8 cellular contexts compared by ENCODE assay signal in genomic region chr15:52018693-52019393, GRCh38. TPM values are rescaled to one million over a fixed set of nuclear protein-coding genes. Genes with fewer than 3 reads are reported as not detected.
DNase-seq lines count a peak whose midpoint lies in the region; ATAC-seq and TF ChIP-seq lines count a peak whose summit lies in the region.

Gene MAPK6, plus strand, starts transcription at chr15:52019219. Its CDS starts 27,242 bp downstream, at chr15:52046461.

- H3K27me3 ChIP-seq in GM23248 (replicated peaks; ENCODE audit: insufficient read depth) (no peaks in the 10 kb centered on the region), RWPE2 (ENCODE audit: insufficient read depth, poor library complexity, severe bottlenecking) (no peaks in the 10 kb centered on the region), neural cell (ENCODE audit: insufficient read depth, low read depth, low read length) (no peaks in the 10 kb centered on the region)

- H3K4me2 ChIP-seq in GM23248 (ENCODE audit: unreplicated experiment) (peak within 1 kb of the TSS; percentile 100), neural cell (ENCODE audit: low read length) (peak within 1 kb of the TSS; percentile 65)

- H2AFZ ChIP-seq in GM23248 (peak within 1 kb of the TSS; percentile 58), neural cell (ENCODE audit: low read depth, low read length) (peak within 1 kb of the TSS; percentile 32)

- H3K9me3 Mint-ChIP-seq in stimulated activated naive CD8-positive, alpha-beta T cell treated with anti-CD3 and anti-CD28 coated beads, Interleukin-15, amount 100 ng/mL, for 72 hours, result no peaks in the 10 kb centered on the region

- H3K4me1 Mint-ChIP-seq in stimulated activated naive CD8-positive, alpha-beta T cell treated with anti-CD3 and anti-CD28 coated beads, Interleukin-15, amount 100 ng/mL, for 72 hours, result peaks cover 56% of the 10 kb centered on the region

- TF ChIP-seq RAD21 in neural cell (conservative IDR thresholded peaks at IDR 0.05), result peak; percentile 31

- in situ Hi-C loops in GM23248 (cut with MboI), result no loop called here

- peaks cover 11% of the 10 kb centered on the region for H3K27me3 Mint-ChIP-seq in stimulated activated naive CD8-positive, alpha-beta T cell treated with anti-CD3 and anti-CD28 coated beads, Interleukin-15, amount 100 ng/mL, for 72 hours

- H4K20me1 ChIP-seq in GM23248 (ENCODE audit: insufficient read depth) (no peaks in the 10 kb centered on the region; the same call in 1 of the 2 replicates), neural cell (ENCODE audit: insufficient read depth) (peaks cover 10% of the 10 kb centered on the region)

- H3F3A ChIP-seq in GM23248 (ENCODE audit: insufficient read depth) (peaks cover 36% of the 10 kb centered on the region), neural cell (ENCODE audit: insufficient read depth, low read length, poor library complexity, severe bottlenecking) (no peaks in the 10 kb centered on the region)

- H3K36me3 ChIP-seq in GM23248 (ENCODE audit: low read depth) (no peaks in the 10 kb centered on the region), RWPE2 (ENCODE audit: low read depth) (peaks cover 20% of the 10 kb centered on the region), neural cell (ENCODE audit: insufficient read depth, low read length) (no peaks in the 10 kb centered on the region)

- ATAC-seq in RWPE2 (ENCODE audit: low read depth), result peak; percentile 53
- ATAC-seq in stimulated activated naive CD8-positive, alpha-beta T cell treated with anti-CD3 and anti-CD28 coated beads, Interleukin-15, amount 100 ng/mL, for 72 hours, result peak; percentile 86

- H3K9me3 ChIP-seq in GM23248 (ENCODE audit: low read depth) (no peaks in the 10 kb centered on the region), RWPE2 (ENCODE audit: severe bottlenecking) (no peaks in the 10 kb centered on the region), neural cell (ENCODE audit: low read length) (no peaks in the 10 kb centered on the region)

- H3K9me2 ChIP-seq in GM23248 (ENCODE audit: insufficient read depth), result no peaks in the 10 kb centered on the region
- H3K9me2 ChIP-seq in neural cell (ENCODE audit: insufficient read depth, low read length), result no peaks in the 10 kb centered on the region

- peak within 1 kb of the TSS; percentile 96 to 98 for H3K4me3 Mint-ChIP-seq in stimulated activated naive CD8-positive, alpha-beta T cell treated with anti-CD3 and anti-CD28 coated beads, Interleukin-15, amount 100 ng/mL, for 72 hours

- H3K9ac ChIP-seq in GM23248 (peak within 1 kb of the TSS; percentile 100), neural cell (ENCODE audit: low read length) (peak within 1 kb of the TSS; percentile 81)

- DNase-seq in EH (ENCODE audit: low read depth), result peak; percentile 92
- peak; percentile 97 for DNase-seq in GM23248
- DNase-seq in Kasumi-1 (lab: John Stamatoyannopoulos, UW), result peak; percentile 83 to 86
- DNase-seq in RWPE2 (ENCODE audit: low spot score), result peak; percentile 93
- DNase-seq in activated effector memory CD4-positive, alpha-beta T cell treated with Interleukin-2 at 50 U/mL for 16 hours, result peak; percentile 91
- peak; percentile 91 for DNase-seq in fibroblast of the aortic adventitia (ENCODE audit: low read depth)
- DNase-seq in stimulated activated naive CD8-positive, alpha-beta T cell treated with anti-CD3 and anti-CD28 coated beads, Interleukin-15, amount 100 ng/mL, for 72 hours, result peak; percentile 94 to 96

- H3K27ac ChIP-seq in GM23248, result peak within 1 kb of the TSS; percentile 100
- peak within 1 kb of the TSS; percentile 92 for H3K27ac ChIP-seq in RWPE2 (ENCODE audit: poor library complexity, severe bottlenecking)
- peak within 1 kb of the TSS; percentile 84 for H3K27ac ChIP-seq in neural cell (ENCODE audit: low read length)

- H3K4me1 ChIP-seq in GM23248 (ENCODE audit: insufficient read depth) (peaks cover 21% of the 10 kb centered on the region), RWPE2 (ENCODE audit: insufficient read depth, poor library complexity, severe bottlenecking) (peaks cover 18% of the 10 kb centered on the region)

- H3K79me2 ChIP-seq in GM23248 (ENCODE audit: insufficient read depth) (peaks cover 40% of the 10 kb centered on the region), neural cell (replicated peaks; ENCODE audit: insufficient read depth, low read length) (peaks cover 32% of the 10 kb centered on the region)

- TF ChIP-seq EP300 in neural cell (conservative IDR thresholded peaks at IDR 0.05; ENCODE audit: poor library complexity, severe bottlenecking), result peak; percentile 65

- TF ChIP-seq CTCF in RWPE2 (IDR thresholded peaks at IDR 0.05; ENCODE audit: poor library complexity, severe bottlenecking) (no peak), fibroblast of the aortic adventitia (IDR thresholded peaks at IDR 0.05; ENCODE audit: insufficient read depth, low read length) (no peak), neural cell (IDR thresholded peaks at IDR 0.05; ENCODE audit: poor library complexity, severe bottlenecking) (peak; percentile 28)

- peak within 1 kb of the TSS; percentile 99 to 100 for H3K27ac Mint-ChIP-seq in stimulated activated naive CD8-positive, alpha-beta T cell treated with anti-CD3 and anti-CD28 coated beads, Interleukin-15, amount 100 ng/mL, for 72 hours

- H3K4me3 ChIP-seq in GM23248 (peak within 1 kb of the TSS; percentile 100), RWPE2 (ENCODE audit: severe bottlenecking) (peak within 1 kb of the TSS; percentile 75), fibroblast of the aortic adventitia (ENCODE audit: low read depth, low read length) (peak within 1 kb of the TSS; percentile 92), neural cell (ENCODE audit: low read length) (peak within 1 kb of the TSS; percentile 90)

- 5 to 8% methylated on average over 37 to 59 of the region's 59 CpGs for WGBS in GM23248 (ENCODE audit: low coverage in 1 of 2, low lambda C conversion rate in 2 of 2, missing lambda C conversion rate in 2 of 2), 2 experiments

TF ChIP-seq in neural cell, 6 proteins besides CTCF, POLR2A, EP300 and RAD21:
- TF ChIP-seq, protein P1, sequence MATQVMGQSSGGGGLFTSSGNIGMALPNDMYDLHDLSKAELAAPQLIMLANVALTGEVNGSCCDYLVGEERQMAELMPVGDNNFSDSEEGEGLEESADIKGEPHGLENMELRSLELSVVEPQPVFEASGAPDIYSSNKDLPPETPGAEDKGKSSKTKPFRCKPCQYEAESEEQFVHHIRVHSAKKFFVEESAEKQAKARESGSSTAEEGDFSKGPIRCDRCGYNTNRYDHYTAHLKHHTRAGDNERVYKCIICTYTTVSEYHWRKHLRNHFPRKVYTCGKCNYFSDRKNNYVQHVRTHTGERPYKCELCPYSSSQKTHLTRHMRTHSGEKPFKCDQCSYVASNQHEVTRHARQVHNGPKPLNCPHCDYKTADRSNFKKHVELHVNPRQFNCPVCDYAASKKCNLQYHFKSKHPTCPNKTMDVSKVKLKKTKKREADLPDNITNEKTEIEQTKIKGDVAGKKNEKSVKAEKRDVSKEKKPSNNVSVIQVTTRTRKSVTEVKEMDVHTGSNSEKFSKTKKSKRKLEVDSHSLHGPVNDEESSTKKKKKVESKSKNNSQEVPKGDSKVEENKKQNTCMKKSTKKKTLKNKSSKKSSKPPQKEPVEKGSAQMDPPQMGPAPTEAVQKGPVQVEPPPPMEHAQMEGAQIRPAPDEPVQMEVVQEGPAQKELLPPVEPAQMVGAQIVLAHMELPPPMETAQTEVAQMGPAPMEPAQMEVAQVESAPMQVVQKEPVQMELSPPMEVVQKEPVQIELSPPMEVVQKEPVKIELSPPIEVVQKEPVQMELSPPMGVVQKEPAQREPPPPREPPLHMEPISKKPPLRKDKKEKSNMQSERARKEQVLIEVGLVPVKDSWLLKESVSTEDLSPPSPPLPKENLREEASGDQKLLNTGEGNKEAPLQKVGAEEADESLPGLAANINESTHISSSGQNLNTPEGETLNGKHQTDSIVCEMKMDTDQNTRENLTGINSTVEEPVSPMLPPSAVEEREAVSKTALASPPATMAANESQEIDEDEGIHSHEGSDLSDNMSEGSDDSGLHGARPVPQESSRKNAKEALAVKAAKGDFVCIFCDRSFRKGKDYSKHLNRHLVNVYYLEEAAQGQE (IDR thresholded peaks at IDR 0.05; ENCODE audit: borderline replicate concordance), result peak; percentile 97
- peak; percentile 89 for TF ChIP-seq MXI1 (conservative IDR thresholded peaks at IDR 0.05; ENCODE audit: poor library complexity, severe bottlenecking)
- TF ChIP-seq EZH2 (IDR thresholded peaks at IDR 0.05; ENCODE audit: borderline replicate concordance, insufficient read depth, low read length, poor library complexity, severe bottlenecking), result no peak
- peak; percentile 99 for TF ChIP-seq TAF1 (IDR thresholded peaks at IDR 0.05; ENCODE audit: low read depth)
- TF ChIP-seq POLR2AphosphoS5 (IDR thresholded peaks at IDR 0.05), result peak; percentile 98
- TF ChIP-seq SMC3 (conservative IDR thresholded peaks at IDR 0.05; ENCODE audit: poor library complexity), result peak; percentile 34

RNA-seq across cellular contexts. Expression of gene MAPK6, which starts in this region (rescaled TPM):
- total RNA-seq in GM23248 (2014; rRNA removed; shearing (Covaris generic)), result 55.4 and 69.3 TPM in 2 replicates
- polyA plus RNA-seq in GM23248 (2016; fragmentation: Nextera tagmentation; extraction: Ambion mirVana) (36.0 and 36.5 TPM in 2 replicates), neural cell (127 and 140 TPM in 2 replicates)
- 32.3 and 74.9 TPM in 2 replicates for total RNA-seq in fibroblast of the aortic adventitia (ENCODE audit: low replicate concordance)
- polyA minus RNA-seq in neural cell, result 290 and 298 TPM in 2 replicates

Comparison
In these comparisons a context has a peak if more than half of its experiments do, and no peak if none do; other contexts are left out.
1. Peak in every context shown above with its lines: DNase-seq, ATAC-seq, H3K4me3 ChIP-seq and H3K27ac ChIP-seq.